In genomic region chr17:63819131-63819530, GRCh38 we compare ENCODE assay signal across 16 cellular contexts. TPM values are rescaled to one million over a fixed set of nuclear protein-coding genes. Genes with fewer than 3 reads are reported as not detected.
A peak's percentile ranks its signal among the peaks of the same experiment; 100 is the strongest.
DNase-seq lines count a peak whose midpoint lies in the region; ATAC-seq and TF ChIP-seq lines count a peak whose summit lies in the region.
"Had no signal": no experiment of that assay in that cellular context is flagged by ENCODE, and none has a peak within 500 bp of the region (broad histone marks: within the 10 kb centered on the region; RNA-seq: fewer than 3 reads in every experiment).

No MANE protein-coding gene starts in this region.

- WGBS in right cardiac atrium = 72% methylated on average over 6 of the region's 6 CpGs
- WGBS in stomach, 5 donors = 41 to 52% (median 45%) methylated on average over 6 of the region's 6 CpGs

- H3K36me3 ChIP-seq in left ventricle myocardium inferior (peaks cover 100% of the 10 kb centered on the region), stomach (peaks cover 93 to 100% (median 100%) of the 10 kb centered on the region in 4 donors)

- H3K4me1 ChIP-seq in left ventricle myocardium inferior (peaks cover 13% of the 10 kb centered on the region), right cardiac atrium (ENCODE audit: control insufficient read depth, insufficient read depth, low read length) (peaks cover 8% of the 10 kb centered on the region), stomach (peaks cover 0 to 14% (median 6%) of the 10 kb centered on the region in 4 donors)
- H3K4me1 ChIP-seq: Peyer's patch had no signal

- peak overlapping the region; percentile 71 for H3K27ac Mint-ChIP-seq in activated CD4-positive, alpha-beta memory T cell treated with anti-CD3 and anti-CD28 coated beads for 36 hours
- H3K27ac Mint-ChIP-seq in mesothelial cell of epicardium = no peak overlapping the region
- H3K27ac Mint-ChIP-seq: type B pancreatic cell had no signal

- H3K9me3 ChIP-seq in left ventricle myocardium inferior (replicated peaks) (no peaks in the 10 kb centered on the region), right cardiac atrium (ENCODE audit: control insufficient read depth, low read length) (no peaks in the 10 kb centered on the region), stomach (no peaks in the 10 kb centered on the region)
- H3K9me3 ChIP-seq: Peyer's patch had no signal

- no peaks in the 10 kb centered on the region for H3K9me3 Mint-ChIP-seq in activated CD4-positive, alpha-beta memory T cell treated with anti-CD3 and anti-CD28 coated beads for 36 hours
- no peaks in the 10 kb centered on the region for H3K9me3 Mint-ChIP-seq in mesothelial cell of epicardium
- H3K9me3 Mint-ChIP-seq: type B pancreatic cell had no signal

- H3K27ac ChIP-seq in left ventricle myocardium inferior (replicated peaks) (peak overlapping the region; percentile 32), right cardiac atrium (ENCODE audit: low read length) (no peak overlapping the region), stomach (peak overlapping the region in 4 of 5 donors; percentile 10 to 72 (median 32))

- DNase-seq in left ventricle myocardium inferior (no peak), right cardiac atrium (no peak), left lobe of liver (ENCODE audit: low spot score) (no peak), stomach (no peak), NCI-H748 treated with DMSO at 0.1 percent for 48 hours (lab: John Stamatoyannopoulos, UW) (no peak), mesothelial cell of epicardium (ENCODE audit: low spot score in 2 of 2, unreplicated experiment in 2 of 2) (no peak)
- DNase-seq in activated CD4-positive, alpha-beta memory T cell treated with anti-CD3 and anti-CD28 coated beads for 36 hours = no peak
- DNase-seq: cortex of kidney; left cardiac atrium; NCI-H2081 treated with DMSO at 0.1 percent for 48 hours; NCI-H526 treated with DMSO at 0.1 percent for 48 hours; Peyer's patch; stimulated activated CD4-positive, alpha-beta T cell treated with anti-CD3 and anti-CD28 coated beads, Interleukin-2, amount 100 ng/mL, for 48 hours; SW 1271 had no signal

- H3K4me3 Mint-ChIP-seq in activated CD4-positive, alpha-beta memory T cell treated with anti-CD3 and anti-CD28 coated beads for 36 hours = no peak overlapping the region
- no peak overlapping the region for H3K4me3 Mint-ChIP-seq in mesothelial cell of epicardium
- H3K4me3 Mint-ChIP-seq: type B pancreatic cell had no signal

- ATAC-seq in right cardiac atrium (no peak), left lobe of liver (peak; percentile 35), GM19463 (IDR thresholded peaks at IDR 0.05; ENCODE audit: unreplicated experiment) (no peak)

- CTCF ChIA-PET in activated CD4-positive, alpha-beta memory T cell treated with anti-CD3 and anti-CD28 coated beads for 36 hours (lab: Charles Lee) = interaction anchor here (1.1 kb wide), 1 partner anchor 121 kb away, joined by 3 read pairs; no protein-coding TSS in a partner anchor

- intact Hi-C loops in left ventricle myocardium inferior (cut with micrococcal nuclease) = no loop called here
- intact Hi-C loops in right cardiac atrium (cut with DNase I) = no loop called here
- intact Hi-C loops in activated CD4-positive, alpha-beta memory T cell treated with anti-CD3 and anti-CD28 coated beads for 36 hours (cut with micrococcal nuclease) = no loop called here
- intact Hi-C loops in stomach (cut with DNase I; ENCODE audit: low total_unique reads) = no loop called here

- H3K27me3 Mint-ChIP-seq in activated CD4-positive, alpha-beta memory T cell treated with anti-CD3 and anti-CD28 coated beads for 36 hours = no peaks in the 10 kb centered on the region
- H3K27me3 Mint-ChIP-seq in mesothelial cell of epicardium (ENCODE audit: low read depth) = no peaks in the 10 kb centered on the region
- H3K27me3 Mint-ChIP-seq: type B pancreatic cell had no signal

- H3K27me3 ChIP-seq in left ventricle myocardium inferior (ENCODE audit: low read depth) (no peaks in the 10 kb centered on the region), right cardiac atrium (ENCODE audit: control insufficient read depth, insufficient read depth) (no peaks in the 10 kb centered on the region), stomach (no peaks in the 10 kb centered on the region)
- H3K27me3 ChIP-seq: Peyer's patch had no signal

- peaks cover 19% of the 10 kb centered on the region for H3K4me1 Mint-ChIP-seq in activated CD4-positive, alpha-beta memory T cell treated with anti-CD3 and anti-CD28 coated beads for 36 hours (ENCODE audit: low read depth)
- no peaks in the 10 kb centered on the region for H3K4me1 Mint-ChIP-seq in mesothelial cell of epicardium

- no peak for TF ChIP-seq POLR2A in stomach (IDR thresholded peaks at IDR 0.05)

- H3K4me3 ChIP-seq in left ventricle myocardium inferior (no peak overlapping the region), right cardiac atrium (ENCODE audit: low read length) (no peak overlapping the region), stomach (no peak overlapping the region)
- H3K4me3 ChIP-seq: Peyer's patch had no signal

- H3K36me3 Mint-ChIP-seq in activated CD4-positive, alpha-beta memory T cell treated with anti-CD3 and anti-CD28 coated beads for 36 hours = peaks cover 59% of the 10 kb centered on the region
- H3K36me3 Mint-ChIP-seq in mesothelial cell of epicardium = peaks cover 49% of the 10 kb centered on the region

- TF ChIP-seq CTCF in left ventricle myocardium inferior (IDR thresholded peaks at IDR 0.05; ENCODE audit: borderline replicate concordance) = no peak
- no peak for TF ChIP-seq CTCF in stomach (IDR thresholded peaks at IDR 0.05)
- TF ChIP-seq CTCF in mesothelial cell of epicardium (IDR thresholded peaks at IDR 0.05; ENCODE audit: unreplicated experiment) = no peak

- POLR2A ChIA-PET in activated CD4-positive, alpha-beta memory T cell treated with anti-CD3 and anti-CD28 coated beads for 36 hours (lab: Charles Lee) = interaction anchor here (0.6 to 1.7 kb wide), 2 partner anchors 9 kb away, joined by 3 to 4 read pairs; no protein-coding TSS in a partner anchor

- TF ChIP-seq EP300 in stomach (IDR thresholded peaks at IDR 0.05) = no peak

RNA-seq across cellular contexts. Expression of gene PSMC5, which starts 8.1 kb away (rescaled TPM):
- total RNA-seq in left ventricle myocardium inferior (115 TPM), right cardiac atrium (100 to 1,000 TPM; 141 to 159 (median 147) TPM), left lobe of liver (67.0 TPM), stomach (100 to 1,000 TPM in 1 of 5 donors, 10 to 100 TPM in 4; 19.2 to 177 (median 80.1) TPM), mesothelial cell of epicardium (76.5 to 82.4 TPM (median 82.0 TPM) in 3 replicates)
- polyA plus RNA-seq in right cardiac atrium (175 TPM), stomach (100 to 1,000 TPM; 151 to 211 (median 153) TPM)
- total RNA-seq in activated CD4-positive, alpha-beta memory T cell treated with anti-CD3 and anti-CD28 coated beads for 36 hours = 100 to 1,000 TPM; 165 to 171 TPM

RNA-seq across cellular contexts. Expression of gene FTSJ3, which starts 8.3 kb away (rescaled TPM):
- total RNA-seq in left ventricle myocardium inferior (36.7 TPM), right cardiac atrium (10 to 100 TPM; 34.2 to 52.3 (median 38.2) TPM), left lobe of liver (16.3 TPM), stomach (10 to 100 TPM in 4 of 5 donors, 1 to 10 TPM in 1; 3.5 to 54.0 (median 38.6) TPM), mesothelial cell of epicardium (44.0 to 48.6 TPM (median 48.1 TPM) in 3 replicates)
- polyA plus RNA-seq in right cardiac atrium (17.2 TPM), stomach (10 to 100 TPM; 12.2 to 14.4 (median 13.4) TPM)
- 10 to 100 TPM; 41.5 to 42.8 TPM for total RNA-seq in activated CD4-positive, alpha-beta memory T cell treated with anti-CD3 and anti-CD28 coated beads for 36 hours

RNA-seq across cellular contexts. Expression of gene SMARCD2, which starts 23.4 kb away (rescaled TPM):
- total RNA-seq in left ventricle myocardium inferior (21.0 TPM), right cardiac atrium (10 to 100 TPM; 35.7 to 46.4 (median 37.4) TPM), left lobe of liver (73.9 TPM), stomach (100 to 1,000 TPM in 3 of 5 donors, 10 to 100 TPM in 2; 90.6 to 244 (median 109) TPM), mesothelial cell of epicardium (70.1 to 72.3 TPM (median 72.2 TPM) in 3 replicates)
- polyA plus RNA-seq in right cardiac atrium (27.9 TPM), stomach (10 to 100 TPM; 65.1 to 86.9 (median 66.9) TPM)
- total RNA-seq in activated CD4-positive, alpha-beta memory T cell treated with anti-CD3 and anti-CD28 coated beads for 36 hours = 100 to 1,000 TPM; 109 to 111 TPM

RNA-seq across cellular contexts. Expression of gene DDX42, which starts 45.2 kb away (rescaled TPM):
- 51.7 TPM for total RNA-seq in left ventricle myocardium inferior
- total RNA-seq in right cardiac atrium = 10 to 100 TPM; 57.0 to 82.4 (median 69.6) TPM
- polyA plus RNA-seq in right cardiac atrium = 46.9 TPM
- total RNA-seq in activated CD4-positive, alpha-beta memory T cell treated with anti-CD3 and anti-CD28 coated beads for 36 hours = 100 to 1,000 TPM; 103 to 106 TPM
- total RNA-seq in left lobe of liver = 33.6 TPM
- 100 to 1,000 TPM; 182 to 346 (median 205) TPM for total RNA-seq in stomach
- polyA plus RNA-seq in stomach = 10 to 100 TPM; 42.7 to 59.9 (median 52.7) TPM
- total RNA-seq in mesothelial cell of epicardium = 183 to 197 TPM (median 186 TPM) in 3 replicates

RNA-seq across cellular contexts. Expression of gene CCDC47, which starts 45.7 kb away (rescaled TPM):
- total RNA-seq in left ventricle myocardium inferior = 79.6 TPM
- 100 to 1,000 TPM in 2 of 4 donors, 10 to 100 TPM in 2; 90.0 to 122 (median 99.9) TPM for total RNA-seq in right cardiac atrium
- polyA plus RNA-seq in right cardiac atrium = 65.9 TPM
- total RNA-seq in activated CD4-positive, alpha-beta memory T cell treated with anti-CD3 and anti-CD28 coated beads for 36 hours = 10 to 100 TPM; 57.6 to 60.5 TPM
- total RNA-seq in left lobe of liver = 65.2 TPM
- total RNA-seq in stomach = 100 to 1,000 TPM in 2 of 5 donors, 10 to 100 TPM in 3; 38.8 to 139 (median 69.4) TPM
- 10 to 100 TPM; 11.5 to 34.6 (median 18.5) TPM for polyA plus RNA-seq in stomach
- 55.9 to 58.2 TPM (median 56.3 TPM) in 3 replicates for total RNA-seq in mesothelial cell of epicardium
